1 cellular context compared by ENCODE assay signal in the genomic region with DNA sequence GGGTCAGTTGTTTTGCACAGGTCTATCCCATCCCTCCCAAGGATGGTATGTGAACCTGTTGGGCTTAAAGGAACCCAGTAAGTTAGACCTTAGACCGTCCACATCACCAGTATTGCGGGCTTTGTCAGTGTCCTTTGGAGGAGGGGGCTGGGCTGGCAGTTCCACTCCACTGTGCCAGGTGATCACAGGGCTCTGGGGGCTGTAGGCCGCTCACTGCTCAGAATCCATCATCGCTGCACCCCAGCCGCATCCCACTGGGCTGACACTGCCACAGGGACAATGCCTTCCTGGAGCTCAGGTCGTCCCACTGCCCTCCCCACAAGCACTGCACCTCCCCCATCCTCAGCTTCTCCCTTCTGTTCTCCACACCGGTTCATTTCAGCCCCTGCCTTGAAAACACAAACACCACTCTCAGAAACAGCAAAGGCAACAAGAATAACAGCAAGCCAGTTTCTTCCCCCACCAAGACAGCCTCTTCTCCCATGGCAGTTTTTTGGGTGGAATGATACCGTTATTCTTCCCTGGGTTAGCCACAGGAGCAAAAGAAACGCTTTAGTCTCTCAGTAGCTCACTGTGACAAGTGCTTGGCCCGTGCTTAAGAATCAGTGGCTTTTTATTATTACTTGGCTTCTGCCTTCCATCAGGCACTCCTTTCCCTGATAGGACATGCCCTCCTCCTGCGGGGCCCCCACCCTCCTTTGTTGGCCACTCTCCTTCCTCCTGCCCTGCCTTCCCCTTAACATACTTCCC.
TF ChIP-seq lines count a peak whose summit lies in the region.

No MANE protein-coding gene starts in this region.

TF ChIP-seq in H1, 55 proteins besides CTCF, POLR2A, EP300 and RAD21:
- TF ChIP-seq HDAC6 (IDR thresholded peaks at IDR 0.05; ENCODE audit: low read depth, low read length) = no peak
- TF ChIP-seq CHD2 (IDR thresholded peaks at IDR 0.05; ENCODE audit: low read length) = no peak
- no peak for TF ChIP-seq KDM1A (IDR thresholded peaks at IDR 0.05; ENCODE audit: borderline replicate concordance, low read length)
- TF ChIP-seq CEBPB (IDR thresholded peaks at IDR 0.05; ENCODE audit: low read depth, low read length) = no peak
- no peak for TF ChIP-seq CTBP2 (IDR thresholded peaks at IDR 0.05; ENCODE audit: borderline replicate concordance, insufficient read depth, insufficient read length, low read length)
- TF ChIP-seq ASH2L (IDR thresholded peaks at IDR 0.05; ENCODE audit: low read length) = no peak
- no peak for TF ChIP-seq BRCA1 (IDR thresholded peaks at IDR 0.05; ENCODE audit: low read depth, low read length)
- no peak for TF ChIP-seq KDM5A (IDR thresholded peaks at IDR 0.05; ENCODE audit: low read length)
- no peak for TF ChIP-seq ZNF274 (IDR thresholded peaks at IDR 0.05; ENCODE audit: borderline replicate concordance, extremely low read depth, low read length)
- TF ChIP-seq, protein P1, sequence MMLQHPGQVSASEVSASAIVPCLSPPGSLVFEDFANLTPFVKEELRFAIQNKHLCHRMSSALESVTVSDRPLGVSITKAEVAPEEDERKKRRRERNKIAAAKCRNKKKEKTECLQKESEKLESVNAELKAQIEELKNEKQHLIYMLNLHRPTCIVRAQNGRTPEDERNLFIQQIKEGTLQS (IDR thresholded peaks at IDR 0.05; ENCODE audit: insufficient read depth, low read depth, low read length) = no peak
- no peak for TF ChIP-seq PHF8 (conservative IDR thresholded peaks at IDR 0.05; ENCODE audit: low read depth, low read length)
- TF ChIP-seq KDM4A (IDR thresholded peaks at IDR 0.05; ENCODE audit: low read depth, low read length, severe bottlenecking) = no peak
